Comparison of ENCODE assay signal across 8 cellular contexts in genomic region chr18:62714671-62715438, GRCh38. TPM values are rescaled to one million over a fixed set of nuclear protein-coding genes. Genes with fewer than 3 reads are reported as not detected.
A peak's percentile ranks its signal among the peaks of the same experiment; 100 is the strongest.
DNase-seq lines count a peak whose midpoint lies in the region; TF ChIP-seq lines count a peak whose summit lies in the region.

No MANE protein-coding gene starts in this region.

- peaks cover 12% of the 10 kb centered on the region for H3K4me1 ChIP-seq in MM.1S (ENCODE audit: low read length)

- H3K9me3 ChIP-seq in MM.1S (replicated peaks; ENCODE audit: insufficient read depth, low read length) = no peaks in the 10 kb centered on the region

- peak overlapping the region; percentile 82 for H3K4me2 ChIP-seq in MM.1S (ENCODE audit: low read depth, low read length)

- H3K9ac ChIP-seq in MM.1S (ENCODE audit: low read length) = peak overlapping the region; percentile 69; the same call in 1 of the 2 replicates

- no peaks in the 10 kb centered on the region for H4K20me1 ChIP-seq in MM.1S (ENCODE audit: insufficient read depth, low read length)

- H3K36me3 ChIP-seq in MM.1S (replicated peaks; ENCODE audit: insufficient read depth, low read length) = no peaks in the 10 kb centered on the region

- peak overlapping the region; percentile 87 for H3K4me3 Mint-ChIP-seq in nephron progenitor cell
- peak overlapping the region; percentile 81 for H3K4me3 Mint-ChIP-seq in stimulated activated naive CD8-positive, alpha-beta T cell treated with anti-CD3 and anti-CD28 coated beads, Interleukin-15, Interleukin-2, amounts not matched to agents 100 ng/mL and 50 ng/mL, for 24 hours

- DNase-seq in GDM1 (lab: John Stamatoyannopoulos, UW) = peak; percentile 99
- DNase-seq in HCEC 1CT = peak; percentile 100
- DNase-seq in MM.1S = peak; percentile 98
- DNase-seq in SIG-M5 (lab: John Stamatoyannopoulos, UW) = peak; percentile 95
- peak; percentile 83 for DNase-seq in activated gamma-delta T cell treated with anti-CD3 and anti-CD28 coated beads, Interleukin-2, amount 50 U/mL, for 16 hours (ENCODE audit: low read depth)
- peak; percentile 100 for DNase-seq in fibroblast of villous mesenchyme (ENCODE audit: low read depth)
- DNase-seq in nephron progenitor cell = peak; percentile 99

- H3F3A ChIP-seq in MM.1S (ENCODE audit: insufficient read depth, low read length) = peaks cover 11% of the 10 kb centered on the region

- H3K27ac Mint-ChIP-seq in nephron progenitor cell = peak overlapping the region; percentile 98
- H3K27ac Mint-ChIP-seq in stimulated activated naive CD8-positive, alpha-beta T cell treated with anti-CD3 and anti-CD28 coated beads, Interleukin-15, Interleukin-2, amounts not matched to agents 100 ng/mL and 50 ng/mL, for 24 hours = peak overlapping the region; percentile 79

- peaks cover 21% of the 10 kb centered on the region for H3K79me2 ChIP-seq in MM.1S (ENCODE audit: low read length)

- H3K27me3 ChIP-seq in MM.1S (replicated peaks; ENCODE audit: insufficient read depth, low read length) = no peaks in the 10 kb centered on the region

- H3K4me1 Mint-ChIP-seq in nephron progenitor cell = peaks cover 57% of the 10 kb centered on the region
- H3K4me1 Mint-ChIP-seq in stimulated activated naive CD8-positive, alpha-beta T cell treated with anti-CD3 and anti-CD28 coated beads, Interleukin-15, Interleukin-2, amounts not matched to agents 100 ng/mL and 50 ng/mL, for 24 hours (ENCODE audit: low read depth) = peaks cover 36% of the 10 kb centered on the region

- H2AFZ ChIP-seq in MM.1S (ENCODE audit: low read length) = peak overlapping the region; percentile 91

- no peaks in the 10 kb centered on the region for H3K36me3 Mint-ChIP-seq in nephron progenitor cell (ENCODE audit: low read depth)
- no peaks in the 10 kb centered on the region for H3K36me3 Mint-ChIP-seq in stimulated activated naive CD8-positive, alpha-beta T cell treated with anti-CD3 and anti-CD28 coated beads, Interleukin-15, Interleukin-2, amounts not matched to agents 100 ng/mL and 50 ng/mL, for 24 hours (ENCODE audit: low read depth)

- H3K9me3 Mint-ChIP-seq in nephron progenitor cell = no peaks in the 10 kb centered on the region
- no peaks in the 10 kb centered on the region for H3K9me3 Mint-ChIP-seq in stimulated activated naive CD8-positive, alpha-beta T cell treated with anti-CD3 and anti-CD28 coated beads, Interleukin-15, Interleukin-2, amounts not matched to agents 100 ng/mL and 50 ng/mL, for 24 hours

- H3K9me2 ChIP-seq in MM.1S (replicated peaks; ENCODE audit: insufficient read depth, low read length) = no peaks in the 10 kb centered on the region

- peak; percentile 78 for TF ChIP-seq CTCF in MM.1S (IDR thresholded peaks at IDR 0.05; ENCODE audit: low read length)
- TF ChIP-seq CTCF in fibroblast of villous mesenchyme (IDR thresholded peaks at IDR 0.05; ENCODE audit: insufficient read depth, low read depth, low read length) = peak; percentile 75
- peak; percentile 55 for TF ChIP-seq CTCF in nephron progenitor cell (IDR thresholded peaks at IDR 0.05)

- H3K27ac ChIP-seq in MM.1S (ENCODE audit: low read length) = peak overlapping the region; percentile 64; the same call in 1 of the 2 replicates

- H3K27me3 Mint-ChIP-seq in nephron progenitor cell (ENCODE audit: low read depth, poor library complexity) = peaks cover 2% of the 10 kb centered on the region
- H3K27me3 Mint-ChIP-seq in stimulated activated naive CD8-positive, alpha-beta T cell treated with anti-CD3 and anti-CD28 coated beads, Interleukin-15, Interleukin-2, amounts not matched to agents 100 ng/mL and 50 ng/mL, for 24 hours = no peaks in the 10 kb centered on the region

- H3K4me3 ChIP-seq in MM.1S (ENCODE audit: low read length) (peak overlapping the region; percentile 68), fibroblast of villous mesenchyme (ENCODE audit: low read depth, low read length) (peak overlapping the region; percentile 79)

RNA-seq across cellular contexts. Expression of gene PHLPP1, which starts 0.5 kb away (rescaled TPM):
- 4.7 and 6.8 TPM in 2 replicates for total RNA-seq in fibroblast of villous mesenchyme

Comparison
In these comparisons a context has a peak if more than half of its experiments do, and no peak if none do; other contexts are left out.
1. Peak in every context shown above with its lines: DNase-seq, H3K4me3 ChIP-seq and H3K27ac ChIP-seq.